Comparison of ENCODE assay signal across 10 cellular contexts in genomic region chr3:46930945-46931403, GRCh38. TPM values are rescaled to one million over a fixed set of nuclear protein-coding genes. Genes with fewer than 3 reads are reported as not detected.
DNase-seq lines count a peak whose midpoint lies in the region; ATAC-seq, FAIRE-seq and TF ChIP-seq lines count a peak whose summit lies in the region.
"Had no signal": no experiment of that assay in that cellular context is flagged by ENCODE, and none has a peak within 500 bp of the region (broad histone marks: within the 10 kb centered on the region; RNA-seq: fewer than 3 reads in every experiment).

No MANE protein-coding gene starts in this region.

- H4K20me1 ChIP-seq in OCI-LY7 (ENCODE audit: insufficient read depth, low read length): peaks cover 4% of the 10 kb centered on the region; the same call in 1 of the 2 replicates
- peaks cover 14 to 30% of the 10 kb centered on the region in 2 experiments for H4K20me1 ChIP-seq in H1 (replicated peaks in 1 of 2; ENCODE audit: control insufficient read depth in 1 of 2, insufficient read depth in 2 of 2, low read length in 2 of 2)

- no peak overlapping the region for H2BK15ac ChIP-seq in H1 (ENCODE audit: low read length)

- no peak overlapping the region for H2BK120ac ChIP-seq in H1 (replicated peaks; ENCODE audit: low read depth, low read length)

- CTCF ChIA-PET in OCI-LY7 (lab: Charles Lee; ENCODE audit: unreplicated experiment) (interaction anchor here (1.4 kb wide), 1 partner anchor 49 kb away, joined by 5 read pairs; the partner anchor contains the start of gene NBEAL2), H1 (lab: Charles Lee; ENCODE audit: partially characterized antibody) (interaction anchor here (0.9 to 11.0 kb wide), 10 partner anchors 9 to 71 kb away, joined by 3 to 99 read pairs (median 4); no protein-coding TSS in a partner anchor)

- H4K8ac ChIP-seq in H1 (ENCODE audit: extremely low read depth, insufficient read depth, low read length): no peak overlapping the region

- DNase-seq in OCI-LY7 (ENCODE audit: low spot score): peak; percentile 57
- no peak for DNase-seq in H1 (ENCODE audit: low read depth in 1 of 2, low spot score in 2 of 2)
- DNase-seq in NCI-H2196 (lab: John Stamatoyannopoulos, UW; ENCODE audit: unreplicated experiment): no peak
- DNase-seq in NCI-H2227 treated with DMSO at 0.1 percent for 48 hours (lab: John Stamatoyannopoulos, UW): no peak
- no peak for DNase-seq in NCI-H1417 treated with DMSO at 0.1 percent for 48 hours (lab: John Stamatoyannopoulos, UW)

- no peak for TF ChIP-seq RAD21 in H1 (IDR thresholded peaks at IDR 0.05 in 1 of 2, conservative IDR thresholded peaks at IDR 0.05 in 1 of 2; ENCODE audit: low read depth in 2 of 2, low read length in 2 of 2)

- H3K4me3 ChIP-seq in OCI-LY7 (ENCODE audit: low read depth, low read length, poor library complexity, severe bottlenecking) (peak overlapping the region; percentile 30), H1 (ENCODE audit: extremely low read depth in 1 of 4, insufficient read depth in 2 of 4, low read depth in 3 of 4, low read length in 4 of 4) (no peak overlapping the region), neutrophil (ENCODE audit: low read depth in 1 of 2, low read length in 1 of 2) (peak overlapping the region; percentile 37 to 50)

- H3K79me2 ChIP-seq in OCI-LY7 (ENCODE audit: insufficient read depth, low read depth, low read length) (peaks cover 73% of the 10 kb centered on the region), H1 (ENCODE audit: control insufficient read depth in 1 of 2, insufficient read depth in 2 of 2, low read length in 2 of 2) (peaks cover 0 to 51% of the 10 kb centered on the region in 2 experiments; a peak in 1 of 4 replicates)

- no TSS peak for BruUV-seq in OCI-LY7 (replicated peaks; lab: Mats Ljungman, UMichigan)

- no peak for ATAC-seq in HG03460 (IDR thresholded peaks at IDR 0.05; ENCODE audit: unreplicated experiment)

- no peak for TF ChIP-seq CTCF in C4-2B (conservative IDR thresholded peaks at IDR 0.05)
- TF ChIP-seq CTCF in OCI-LY7 (conservative IDR thresholded peaks at IDR 0.05; ENCODE audit: low read length): no peak
- no peak for TF ChIP-seq CTCF in H1 (IDR thresholded peaks at IDR 0.05; ENCODE audit: control extremely low read depth in 1 of 3, insufficient read depth in 1 of 3, low read depth in 1 of 3, low read length in 3 of 3)
- TF ChIP-seq CTCF in neutrophil (IDR thresholded peaks at IDR 0.05): no peak

- H2AK5ac ChIP-seq in H1 (ENCODE audit: low read depth, low read length): no peak overlapping the region

- H3K9me2 ChIP-seq in OCI-LY7 (ENCODE audit: insufficient read depth, low read length): no peaks in the 10 kb centered on the region

- no peak overlapping the region for H4K5ac ChIP-seq in H1 (ENCODE audit: insufficient read length, low read depth, low read length)

- peaks cover 95% of the 10 kb centered on the region for H3K4me1 ChIP-seq in OCI-LY7 (ENCODE audit: insufficient read depth, low read length, poor library complexity, severe bottlenecking)
- H3K4me1 ChIP-seq in H1 (replicated peaks in 1 of 4; ENCODE audit: control insufficient read depth in 3 of 4, insufficient read depth in 4 of 4, low read length in 3 of 4): peaks cover 4 to 12% (median 7%) of the 10 kb centered on the region in 4 experiments; a peak in 6 of 7 replicates
- peaks cover 97 to 100% of the 10 kb centered on the region in 2 experiments for H3K4me1 ChIP-seq in neutrophil (ENCODE audit: control insufficient read depth in 1 of 2, insufficient read depth in 1 of 2, low read depth in 1 of 2, low read length in 1 of 2)

- H3K79me1 ChIP-seq in H1 (ENCODE audit: low read depth, low read length): peaks cover 23% of the 10 kb centered on the region

- intact Hi-C loops in OCI-LY7 (cut with micrococcal nuclease; ENCODE audit: unreplicated experiment): no loop called here

- WGBS in H1 (ENCODE audit: extremely low coverage in 1 of 2, insufficient coverage in 1 of 2, insufficient read length in 1 of 2, insufficient replicate concordance in 2 of 2, low coverage in 1 of 2, low lambda C conversion rate in 2 of 2, missing lambda C conversion rate in 1 of 2), 2 experiments: 92% methylated on average over 3 of the region's 3 CpGs; no CpG with 5 or more reads in 1 of the 2 experiments

- H3K23ac ChIP-seq in H1 (ENCODE audit: insufficient read length): no peak overlapping the region

- TF ChIP-seq POLR2A in H1 (IDR thresholded peaks at IDR 0.05; ENCODE audit: control extremely low read depth in 1 of 2, low read depth in 2 of 2, low read length in 2 of 2): no peak

- H3K4ac ChIP-seq in H1 (replicated peaks; ENCODE audit: insufficient read length, low read depth, low read length): no peak overlapping the region

- H3K14ac ChIP-seq in H1 (ENCODE audit: insufficient read length): no peak overlapping the region

- H3K27ac ChIP-seq in C4-2B (peak overlapping the region; percentile 64), OCI-LY7 (ENCODE audit: low read depth, low read length, poor library complexity, severe bottlenecking) (peak overlapping the region; percentile 100), H1 (ENCODE audit: low read depth, low read length) (no peak overlapping the region), neutrophil (peak overlapping the region; percentile 86)

- H3K23me2 ChIP-seq in H1 (ENCODE audit: low read depth, low read length): no peaks in the 10 kb centered on the region

- POLR2A ChIA-PET in OCI-LY7 (lab: Charles Lee): interaction anchor here (0.7 to 2.6 kb wide), 9 partner anchors 11 to 54 kb away, joined by 3 to 8 read pairs (median 3); partner anchors contain the start of gene CCDC12
- POLR2A ChIA-PET in H1 (lab: Charles Lee; ENCODE audit: partially characterized antibody): interaction anchor here (2.2 kb wide), 1 partner anchor 46 kb away, joined by 5 read pairs; the partner anchor contains the start of gene CCDC12

- no peak overlapping the region for H3K56ac ChIP-seq in H1 (replicated peaks; ENCODE audit: insufficient read length, low read depth, low read length)

- H3K4me2 ChIP-seq in OCI-LY7 (ENCODE audit: low read length) (peak overlapping the region; percentile 82), H1 (ENCODE audit: insufficient read depth in 1 of 2, low read depth in 2 of 2, low read length in 2 of 2) (no peak overlapping the region)

- H3K9ac ChIP-seq in H1 (replicated peaks in 1 of 4; ENCODE audit: extremely low read depth in 1 of 4, low read depth in 3 of 4, low read length in 3 of 4): no peak overlapping the region

- no peak overlapping the region for H3K18ac ChIP-seq in H1 (ENCODE audit: extremely low read depth, low read length)

- H2BK5ac ChIP-seq in H1 (ENCODE audit: low read depth, low read length): no peak overlapping the region

- no peak overlapping the region for H2BK20ac ChIP-seq in H1 (ENCODE audit: low read length)

- no peak for FAIRE-seq in H1 (lab: Jason Lieb, UNC)
- FAIRE-seq: bronchial epithelial cell had no signal

- H3K27me3 ChIP-seq in H1 (replicated peaks in 1 of 4; ENCODE audit: control insufficient read depth in 3 of 4, extremely low read depth in 1 of 4, insufficient read depth in 3 of 4, low read length in 3 of 4): no peaks in the 10 kb centered on the region
- H3K27me3 ChIP-seq in neutrophil: no peaks in the 10 kb centered on the region

- H4K91ac ChIP-seq in H1 (replicated peaks; ENCODE audit: insufficient read length, low read length): no peak overlapping the region

- TF ChIP-seq EP300 in H1 (IDR thresholded peaks at IDR 0.05; ENCODE audit: borderline replicate concordance in 1 of 2, low read depth in 2 of 2, low read length in 2 of 2): no peak

- H2AFZ ChIP-seq in OCI-LY7 (ENCODE audit: low read length) (no peak overlapping the region), H1 (ENCODE audit: low read length) (no peak overlapping the region)

- H3K9me3 ChIP-seq in OCI-LY7 (ENCODE audit: low read length) (no peaks in the 10 kb centered on the region), H1 (ENCODE audit: insufficient read depth in 2 of 2, low read depth in 1 of 2, low read length in 1 of 2) (no peaks in the 10 kb centered on the region), neutrophil (no peaks in the 10 kb centered on the region)

- H3K36me3 ChIP-seq in OCI-LY7 (ENCODE audit: insufficient read depth, low read length) (peaks cover 73% of the 10 kb centered on the region), H1 (ENCODE audit: control insufficient read depth in 2 of 4, insufficient read depth in 4 of 4, low read length in 3 of 4) (peaks cover 0 to 4% (median 1%) of the 10 kb centered on the region in 4 experiments; a peak in 3 of 8 replicates), neutrophil (no peaks in the 10 kb centered on the region)

- H2BK12ac ChIP-seq in H1 (ENCODE audit: low read depth, low read length): no peak overlapping the region

RNA-seq across cellular contexts. Expression of gene CCDC12, which starts 45.6 kb away (rescaled TPM):
- total RNA-seq in OCI-LY7 (2014; rRNA removed; shearing (Covaris generic)): 74.9 and 102 TPM in 2 replicates
- total RNA-seq in OCI-LY7 (2022): 107 and 116 TPM in 2 replicates
- total RNA-seq in H1 (2021; fragmentation: NEBNext Ultra II Directional; extraction: Animal tissue kit (Norgen Biotek cat#: 25700)): 41.3 and 44.4 TPM in 2 replicates
- 29.5 and 41.5 TPM in 2 replicates for polyA plus RNA-seq in H1 (2011; rRNA removed)
- polyA plus RNA-seq in H1 (2011; cell fraction: cytosol; rRNA removed): 57.2 TPM
- polyA plus RNA-seq in H1 (2011; cell fraction: nucleus; rRNA removed): 37.1 TPM
- polyA plus RNA-seq in H1 (2012, experiment 1 of 2): 50.0 to 59.6 TPM (median 58.4 TPM) in 4 replicates
- 27.9 TPM for polyA plus RNA-seq in H1 (2012, experiment 2 of 2)
- 39.5 TPM for polyA plus RNA-seq in H1 (2013, experiment 1 of 2)
- polyA plus RNA-seq in H1 (2013, experiment 2 of 2): 41.8 TPM
- polyA minus RNA-seq in H1 (2011; rRNA and poly(A)+ RNA removed): 20.6 and 38.9 TPM in 2 replicates
- polyA minus RNA-seq in H1 (2011; cell fraction: cytosol; rRNA and poly(A)+ RNA removed): 12.0 TPM
- 55.5 TPM for polyA minus RNA-seq in H1 (2011; cell fraction: nucleus; rRNA and poly(A)+ RNA removed)

RNA-seq across cellular contexts. Expression of gene NBEAL2, which starts 48.5 kb away (rescaled TPM):
- total RNA-seq in OCI-LY7 (2014; rRNA removed; shearing (Covaris generic)): 53.3 and 74.9 TPM in 2 replicates
- 129 and 149 TPM in 2 replicates for total RNA-seq in OCI-LY7 (2022)
- total RNA-seq in H1 (2021; fragmentation: NEBNext Ultra II Directional; extraction: Animal tissue kit (Norgen Biotek cat#: 25700)): 45.8 and 46.9 TPM in 2 replicates
- polyA plus RNA-seq in H1 (2011; rRNA removed): 27.3 and 47.8 TPM in 2 replicates
- polyA plus RNA-seq in H1 (2011; cell fraction: cytosol; rRNA removed): 30.9 TPM
- 332 TPM for polyA plus RNA-seq in H1 (2011; cell fraction: nucleus; rRNA removed)
- 36.4 to 64.7 TPM (median 55.9 TPM) in 4 replicates for polyA plus RNA-seq in H1 (2012, experiment 1 of 2)
- polyA plus RNA-seq in H1 (2012, experiment 2 of 2): 42.2 TPM
- 15.7 TPM for polyA plus RNA-seq in H1 (2013, experiment 1 of 2)
- 14.2 TPM for polyA plus RNA-seq in H1 (2013, experiment 2 of 2)
- 19.1 and 33.7 TPM in 2 replicates for polyA minus RNA-seq in H1 (2011; rRNA and poly(A)+ RNA removed)
- 16.9 TPM for polyA minus RNA-seq in H1 (2011; cell fraction: cytosol; rRNA and poly(A)+ RNA removed)
- 58.1 TPM for polyA minus RNA-seq in H1 (2011; cell fraction: nucleus; rRNA and poly(A)+ RNA removed)

RNA-seq across cellular contexts. Expression of gene PTH1R, which starts 53.5 kb away (rescaled TPM):
- not detected in 2 replicates for total RNA-seq in OCI-LY7 (2014; rRNA removed; shearing (Covaris generic))
- total RNA-seq in OCI-LY7 (2022): not detected in 2 replicates
- total RNA-seq in H1 (2021; fragmentation: NEBNext Ultra II Directional; extraction: Animal tissue kit (Norgen Biotek cat#: 25700)): 0.21 and 1.5 TPM in 2 replicates
- polyA plus RNA-seq in H1 (2011; rRNA removed): 0.57 and 1.9 TPM in 2 replicates
- 0.89 TPM for polyA plus RNA-seq in H1 (2011; cell fraction: cytosol; rRNA removed)
- polyA plus RNA-seq in H1 (2011; cell fraction: nucleus; rRNA removed): 3.4 TPM
- polyA plus RNA-seq in H1 (2012, experiment 1 of 2): 0.27 to 1.1 TPM (median 0.67 TPM) in 4 replicates
- 0.54 TPM for polyA plus RNA-seq in H1 (2012, experiment 2 of 2)
- 0.63 TPM for polyA plus RNA-seq in H1 (2013, experiment 1 of 2)
- polyA plus RNA-seq in H1 (2013, experiment 2 of 2): 0.79 TPM
- 0.73 and 0.88 TPM in 2 replicates for polyA minus RNA-seq in H1 (2011; rRNA and poly(A)+ RNA removed)
- polyA minus RNA-seq in H1 (2011; cell fraction: cytosol; rRNA and poly(A)+ RNA removed): not detected
- 2.3 TPM for polyA minus RNA-seq in H1 (2011; cell fraction: nucleus; rRNA and poly(A)+ RNA removed)
- total RNA-seq: bronchial epithelial cell had no signal
- polyA plus RNA-seq: neural cell had no signal

Comparison
In these comparisons a context has a peak if more than half of its experiments do, and no peak if none do; other contexts are left out.
1. H3K4me3 ChIP-seq: peak in OCI-LY7 (single experiment) and neutrophil (2 of 2); none in H1 (0 of 4).